In the genomic region with DNA sequence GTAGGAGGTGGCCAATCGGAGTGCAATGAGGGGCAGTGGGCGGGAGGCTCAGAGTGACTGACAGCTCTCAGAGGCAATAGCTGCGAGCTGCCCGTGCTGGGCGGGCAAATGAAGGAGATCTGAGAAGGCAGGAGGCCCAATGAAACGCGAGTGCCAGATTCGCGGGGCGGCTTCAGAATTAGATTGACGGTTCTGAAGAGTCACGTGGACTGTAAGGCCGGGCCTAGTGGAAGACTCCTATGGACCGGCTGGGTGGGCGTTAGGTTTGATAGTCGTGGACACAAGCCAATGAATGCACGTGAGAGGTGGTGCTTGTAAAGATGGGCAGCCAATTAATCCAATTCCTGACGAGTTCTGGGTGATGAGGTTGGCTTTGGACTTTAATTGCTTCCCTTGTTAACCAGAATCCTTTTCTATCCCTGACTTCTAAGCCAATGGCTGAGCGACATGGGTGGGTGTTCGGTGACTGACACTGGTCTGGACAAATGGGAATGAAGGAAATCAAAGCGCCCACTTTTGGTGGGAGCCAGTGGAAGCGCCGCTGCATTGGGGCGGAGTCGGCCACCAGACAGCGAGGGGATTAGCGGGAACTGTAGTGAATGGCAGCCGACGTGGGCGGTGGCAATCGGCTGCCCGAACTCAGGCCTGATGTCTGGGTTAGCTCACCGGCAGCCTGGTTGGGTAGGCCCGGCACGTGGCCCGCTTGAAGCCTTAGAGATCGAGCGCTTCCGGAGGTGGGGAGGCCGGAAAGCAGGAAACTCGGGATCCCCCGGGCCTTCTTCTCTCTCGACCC, we compare ENCODE assay signal across 8 cellular contexts. TPM values are rescaled to one million over a fixed set of nuclear protein-coding genes. Genes with fewer than 3 reads are reported as not detected.
DNase-seq lines count a peak whose midpoint lies in the region; TF ChIP-seq lines count a peak whose summit lies in the region.

No MANE protein-coding gene starts in this region.

- H3K27ac Mint-ChIP-seq in nephron: peak overlapping the region; percentile 71 to 88 (median 83)

- peak overlapping the region; percentile 77 to 85 (median 83) for H3K4me3 Mint-ChIP-seq in nephron

- H3F3A ChIP-seq in Loucy (ENCODE audit: low read depth): no peaks in the 10 kb centered on the region

- peak overlapping the region; percentile 76 for H3K4me2 ChIP-seq in Loucy (ENCODE audit: low read depth, low read length, poor library complexity, severe bottlenecking)

- peak overlapping the region; percentile 76 for H3K9ac ChIP-seq in Loucy (ENCODE audit: low read depth, low read length, poor library complexity, severe bottlenecking)

- H3K36me3 ChIP-seq in H7 (replicated peaks; ENCODE audit: control insufficient read depth, insufficient read depth, low read length) (peaks cover 19% of the 10 kb centered on the region), Loucy (ENCODE audit: insufficient read depth, low read length) (peaks cover 14% of the 10 kb centered on the region; the same call in 1 of the 2 replicates)

- peaks cover 8% of the 10 kb centered on the region for H3K27me3 Mint-ChIP-seq in nephron (ENCODE audit: low read depth)

- no peaks in the 10 kb centered on the region for H3K9me3 Mint-ChIP-seq in nephron

- no peaks in the 10 kb centered on the region for H3K9me2 ChIP-seq in Loucy (replicated peaks; ENCODE audit: low read depth, low read length)

- H3K4me1 Mint-ChIP-seq in nephron: peaks cover 29% of the 10 kb centered on the region

- CTCF ChIA-PET in RWPE1 (lab: Yijun Ruan, JAX): no interaction called here

- peaks cover 25% of the 10 kb centered on the region for H3K36me3 Mint-ChIP-seq in nephron (ENCODE audit: low read depth)

- peak overlapping the region; percentile 78 for H2AFZ ChIP-seq in Loucy (ENCODE audit: low read length)

- TF ChIP-seq CTCF in Loucy (conservative IDR thresholded peaks at IDR 0.05; ENCODE audit: low read length) (no peak), RWPE1 (conservative IDR thresholded peaks at IDR 0.05; ENCODE audit: low read depth) (no peak), nephron (IDR thresholded peaks at IDR 0.05; ENCODE audit: unreplicated experiment in 3 of 3) (no peak)

- H3K9me3 ChIP-seq in Loucy (ENCODE audit: insufficient read depth, low read depth, low read length): no peaks in the 10 kb centered on the region

- H4K20me1 ChIP-seq in Loucy (ENCODE audit: insufficient read depth, low read length, poor library complexity, severe bottlenecking): peaks cover 40% of the 10 kb centered on the region

- DNase-seq in ELR (ENCODE audit: low read depth): peak; percentile 100
- peak; percentile 92 for DNase-seq in H7
- DNase-seq in RWPE1 (ENCODE audit: low spot score): peak; percentile 100
- DNase-seq in activated T-helper 9 cell treated with anti-CD3 and anti-CD28 coated beads, Interleukin-2, amount 50 U/mL, for 16 hours (ENCODE audit: low read depth): peak; percentile 98
- peak; percentile 100 for DNase-seq in fibroblast of peridontal ligament (ENCODE audit: extremely low read depth)
- peak; percentile 100 for DNase-seq in stimulated activated naive CD4-positive, alpha-beta T cell treated with Interleukin-2 at 50 U/mL for 16 hours (lab: John Stamatoyannopoulos, UW)

- POLR2A ChIA-PET in RWPE1 (lab: Yijun Ruan, JAX; ENCODE audit: low non-redundant PET): no interaction called here

- H3K4me3 ChIP-seq in H7 (ENCODE audit: insufficient read depth, low read depth, low read length) (no peak overlapping the region; the same call in 1 of the 2 replicates), Loucy (ENCODE audit: low read length, poor library complexity, severe bottlenecking) (peak overlapping the region; percentile 63)

- H3K79me2 ChIP-seq in Loucy (ENCODE audit: insufficient read depth, low read length): peaks cover 44% of the 10 kb centered on the region

- peak overlapping the region; percentile 83 for H3K27ac ChIP-seq in RWPE1

- H3K27me3 ChIP-seq in H7 (ENCODE audit: control insufficient read depth, insufficient read depth, low read length): peaks cover 7% of the 10 kb centered on the region; the same call in 1 of the 2 replicates
- H3K27me3 ChIP-seq in Loucy (ENCODE audit: insufficient read depth, low read length, poor library complexity, severe bottlenecking): no peaks in the 10 kb centered on the region

- peaks cover 30% of the 10 kb centered on the region for H3K4me1 ChIP-seq in Loucy (ENCODE audit: insufficient read depth, low read length, poor library complexity, severe bottlenecking)

RNA-seq across cellular contexts. Expression of a gene that starts 0.5 kb away (rescaled TPM):
- total RNA-seq in H7 (2014; rRNA removed; shearing (Covaris generic)): 223 and 266 TPM in 2 replicates

RNA-seq across cellular contexts. Expression of a gene that starts 8.4 kb away (rescaled TPM):
- 0.11 and 1.2 TPM in 2 replicates for total RNA-seq in H7 (2014; rRNA removed; shearing (Covaris generic))

RNA-seq across cellular contexts. Expression of a gene that starts 32.2 kb away (rescaled TPM):
- 53.6 and 59.9 TPM in 2 replicates for total RNA-seq in H7 (2014; rRNA removed; shearing (Covaris generic))

RNA-seq across cellular contexts. Expression of a gene that starts 34.5 kb away (rescaled TPM):
- total RNA-seq in H7 (2014; rRNA removed; shearing (Covaris generic)): 25.9 and 31.6 TPM in 2 replicates

RNA-seq across cellular contexts. Expression of a gene that starts 38.9 kb away (rescaled TPM):
- total RNA-seq in H7 (2014; rRNA removed; shearing (Covaris generic)): 4.9 and 5.5 TPM in 2 replicates
